In genomic region chr16:82726306-82726705, GRCh38 we compare ENCODE assay signal across 31 cellular contexts.
"Had no signal": no experiment of that assay in that cellular context is flagged by ENCODE, and none has a peak within 500 bp of the region (broad histone marks: within the 10 kb centered on the region; RNA-seq: fewer than 3 reads in every experiment).

No MANE protein-coding gene starts in this region.

- H3K27me3 ChIP-seq: adrenal gland, ascending aorta, body of pancreas, brain microvascular endothelial cell, breast epithelium, cardiac muscle cell had no signal

- H3K27ac ChIP-seq: adrenal gland, ascending aorta, body of pancreas, brain microvascular endothelial cell, breast epithelium, cardiac muscle cell had no signal

- ATAC-seq: activated naive CD4-positive, alpha-beta T cell treated with anti-CD3 and anti-CD28 coated beads, Interleukin-2, amount 50 U/mL, for 72 hours; activated naive CD8-positive, alpha-beta T cell treated with anti-CD3 and anti-CD28 coated beads, Interleukin-2, amount 50 U/mL, for 24 hours; activated T-cell treated with anti-CD3 and anti-CD28 coated beads, Interleukin-2, amount 50 U/mL, for 4 hours; activated T-cell treated with anti-CD3 and anti-CD28 coated beads, Interleukin-2, amount 50 U/mL, for 72 hours; activated T-helper 17 cell treated with anti-CD3 and anti-CD28 coated beads, Interleukin-2, amount 50 U/mL, for 72 hours; body of pancreas had no signal

- H3K4me3 ChIP-seq: adrenal gland, ascending aorta, body of pancreas, breast epithelium, cardiac muscle cell had no signal

- H3K9me3 ChIP-seq: adrenal gland, body of pancreas had no signal

- DNase-seq: activated effector memory CD4-positive, alpha-beta T cell treated with anti-CD3 and anti-CD28 coated beads, Interleukin-2, amount 50 U/mL, for 16 hours; activated effector memory CD4-positive, alpha-beta T cell treated with Interleukin-2 at 50 U/mL for 16 hours; activated gamma-delta T cell; activated gamma-delta T cell treated with Interleukin-2 at 50 U/mL for 16 hours; activated naive CD4-positive, alpha-beta T cell; activated naive CD4-positive, alpha-beta T cell treated with anti-CD3 and anti-CD28 coated beads for 36 hours; activated naive CD4-positive, alpha-beta T cell treated with anti-CD3 and anti-CD28 coated beads, Interleukin-2, amount 10 ng/mL, durations not matched to agents 7 days and 5 days; activated naive CD4-positive, alpha-beta T cell treated with anti-CD3 and anti-CD28 coated beads, Interleukin-2, amount 50 U/mL, for 16 hours; activated naive CD4-positive, alpha-beta T cell treated with Interleukin-2 at 50 U/mL for 16 hours; activated naive CD8-positive, alpha-beta T cell treated with anti-CD3 and anti-CD28 coated beads for 36 hours; activated naive CD8-positive, alpha-beta T cell treated with anti-CD3 and anti-CD28 coated beads, Interleukin-2, amount 10 ng/mL, durations not matched to agents 7 days and 5 days; activated naive CD8-positive, alpha-beta T cell treated with anti-CD3 and anti-CD28 coated beads, Interleukin-2, amount 50 U/mL, for 24 hours; activated T-cell treated with anti-CD3 and anti-CD28 coated beads, Interleukin-2, amount 50 U/mL, for 24 hours; activated T-cell treated with anti-CD3 and anti-CD28 coated beads, Interleukin-2, amount 50 U/mL, for 4 hours; activated T-cell treated with anti-CD3 and anti-CD28 coated beads, Interleukin-2, amount 50 U/mL, for 48 hours; activated T-cell treated with anti-CD3 and anti-CD28 coated beads, Interleukin-2, amount 50 U/mL, for 72 hours; adrenal gland; amniotic stem cell; amygdala; anterior cingulate cortex; aorta; body of pancreas; brain microvascular endothelial cell; caudate nucleus; central memory CD4-positive, alpha-beta T cell; cerebellar nuclear complex had no signal

- H3K36me3 ChIP-seq: adrenal gland, ascending aorta, brain microvascular endothelial cell, breast epithelium, cardiac muscle cell had no signal

- H3K4me1 ChIP-seq: adrenal gland, body of pancreas, breast epithelium had no signal
